Comparison of ENCODE assay signal across 8 cellular contexts in genomic region chr17:81471804-81472456, GRCh38. TPM values are rescaled to one million over a fixed set of nuclear protein-coding genes. Genes with fewer than 3 reads are reported as not detected.
A peak's percentile ranks its signal among the peaks of the same experiment; 100 is the strongest.
DNase-seq lines count a peak whose midpoint lies in the region; ATAC-seq and TF ChIP-seq lines count a peak whose summit lies in the region.

No MANE protein-coding gene starts in this region.

- H3K4me3 ChIP-seq in Karpas-422 (ENCODE audit: low read length): no peak overlapping the region
- peak overlapping the region in 1 of 3 experiments; percentile 25 for H3K4me3 ChIP-seq in mammary epithelial cell (replicated peaks in 1 of 3; ENCODE audit: insufficient read depth in 1 of 3, low read depth in 2 of 3, low read length in 3 of 3)
- H3K4me3 ChIP-seq in lower lobe of right lung: no peak overlapping the region
- H3K4me3 ChIP-seq in vagina: peak overlapping the region; percentile 34 to 38

- POLR2A ChIA-PET in CD4-positive, alpha-beta T cell (lab: Charles Lee): no interaction called here

- H3K36me3 Mint-ChIP-seq in CD4-positive, alpha-beta T cell (ENCODE audit: low read depth): no peaks in the 10 kb centered on the region

- intact Hi-C loops in CD4-positive, alpha-beta T cell (cut with DNase I, micrococcal nuclease): no loop called here
- intact Hi-C loops in mammary epithelial cell (cut with micrococcal nuclease) (no loop called here), lower lobe of right lung (cut with DNase I) (no loop called here), vagina (cut with DNase I) (no loop called here)

- no peak for TF ChIP-seq CTCF in CD4-positive, alpha-beta T cell (IDR thresholded peaks at IDR 0.05)
- TF ChIP-seq CTCF in mammary epithelial cell (conservative IDR thresholded peaks at IDR 0.05 in 1 of 2, IDR thresholded peaks at IDR 0.05 in 1 of 2; ENCODE audit: extremely low read depth in 1 of 2, insufficient read depth in 1 of 2, low read depth in 1 of 2, low read length in 2 of 2) (peak in 1 of 2 donors; percentile 39), lower lobe of right lung (IDR thresholded peaks at IDR 0.05) (no peak), vagina (IDR thresholded peaks at IDR 0.05) (peak in 2 of 3 experiments; percentile 45 to 60)

- H3K27ac ChIP-seq in CD4-positive, alpha-beta T cell (ENCODE audit: low read depth, low read length): no peak overlapping the region
- no peak overlapping the region for H3K27ac ChIP-seq in Karpas-422 (ENCODE audit: low read length)
- no peak overlapping the region for H3K27ac ChIP-seq in mammary epithelial cell (ENCODE audit: insufficient read depth, low read depth, low read length)
- no peak overlapping the region for H3K27ac ChIP-seq in lower lobe of right lung
- peak overlapping the region; percentile 62 for H3K27ac ChIP-seq in vagina

- no peak overlapping the region for H3K4me2 ChIP-seq in Karpas-422 (ENCODE audit: low read depth, low read length, poor library complexity, severe bottlenecking)
- no peak overlapping the region for H3K4me2 ChIP-seq in mammary epithelial cell (ENCODE audit: insufficient read depth, low read depth, low read length)

- H3K27me3 Mint-ChIP-seq in CD4-positive, alpha-beta T cell: no peaks in the 10 kb centered on the region

- 55% methylated on average over 12 of the region's 30 CpGs for WGBS in mammary epithelial cell (ENCODE audit: low coverage, missing lambda C conversion rate)

- CTCF ChIA-PET in CD4-positive, alpha-beta T cell (lab: Charles Lee): no interaction called here
- CTCF ChIA-PET in mammary epithelial cell (lab: Charles Lee; ENCODE audit: low non-redundant PET): no interaction called here

- in situ Hi-C loops in mammary epithelial cell (cut with MboI; ENCODE audit: low sequenced_read_pairs in 2 of 2): no loop called here

- H4K20me1 ChIP-seq in Karpas-422 (ENCODE audit: insufficient read depth, low read depth, low read length) (no peaks in the 10 kb centered on the region), mammary epithelial cell (ENCODE audit: insufficient read depth, low read length) (no peaks in the 10 kb centered on the region)

- H3K4me3 Mint-ChIP-seq in CD4-positive, alpha-beta T cell: no peak overlapping the region

- dilution Hi-C loops in mammary epithelial cell (cut with HindIII; ENCODE audit: low sequenced_read_pairs): no loop called here

- H3K4me1 ChIP-seq in Karpas-422 (ENCODE audit: low read length) (no peaks in the 10 kb centered on the region), mammary epithelial cell (ENCODE audit: insufficient read depth, low read length) (no peaks in the 10 kb centered on the region), lower lobe of right lung (no peaks in the 10 kb centered on the region), vagina (peaks cover 16% of the 10 kb centered on the region)

- no peak overlapping the region for H3K9ac ChIP-seq in Karpas-422 (ENCODE audit: low read length)
- H3K9ac ChIP-seq in mammary epithelial cell (ENCODE audit: insufficient read depth, low read length): no peak overlapping the region

- no peaks in the 10 kb centered on the region for H3K27me3 ChIP-seq in CD4-positive, alpha-beta T cell (ENCODE audit: control insufficient read depth, insufficient read depth, low read length)
- H3K27me3 ChIP-seq in Karpas-422 (ENCODE audit: low read length) (no peaks in the 10 kb centered on the region), mammary epithelial cell (ENCODE audit: insufficient read depth, low read length) (no peaks in the 10 kb centered on the region), lower lobe of right lung (ENCODE audit: low read depth) (no peaks in the 10 kb centered on the region), vagina (no peaks in the 10 kb centered on the region)

- H3K9me2 ChIP-seq in Karpas-422 (replicated peaks; ENCODE audit: insufficient read depth, low read length): no peaks in the 10 kb centered on the region

- H2AFZ ChIP-seq in Karpas-422 (ENCODE audit: low read length) (no peak overlapping the region), mammary epithelial cell (ENCODE audit: low read depth, low read length) (peak overlapping the region; percentile 36)

- no peaks in the 10 kb centered on the region for H3K9me3 Mint-ChIP-seq in CD4-positive, alpha-beta T cell

- H3K79me2 ChIP-seq in Karpas-422 (ENCODE audit: low read length) (no peaks in the 10 kb centered on the region), mammary epithelial cell (ENCODE audit: insufficient read depth, low read length) (no peaks in the 10 kb centered on the region)

- TF ChIP-seq POLR2A in vagina (IDR thresholded peaks at IDR 0.05): no peak

- no peak overlapping the region for H3K27ac Mint-ChIP-seq in CD4-positive, alpha-beta T cell

- H3K4me1 Mint-ChIP-seq in CD4-positive, alpha-beta T cell (ENCODE audit: low read depth): no peaks in the 10 kb centered on the region

- ATAC-seq in CD4-positive, alpha-beta T cell (ENCODE audit: poor library complexity): peak; percentile 70
- ATAC-seq in lower lobe of right lung: peak; percentile 23 to 27
- ATAC-seq in GM18502 (IDR thresholded peaks at IDR 0.05; ENCODE audit: poor library complexity, unreplicated experiment): no peak

- no TSS peak for BruUV-seq in mammary epithelial cell (replicated peaks; lab: Mats Ljungman, UMichigan)

- DNase-seq in CD4-positive, alpha-beta T cell: peak in 1 of 10 experiments; percentile 33
- DNase-seq in Karpas-422 (peak; percentile 60), mammary epithelial cell (peak; percentile 55), lower lobe of right lung (no peak), vagina (ENCODE audit: extremely low spot score in 2 of 2) (peak in 1 of 2 donors; percentile 94), NCI-H187 treated with DMSO at 0.1 percent for 48 hours (lab: John Stamatoyannopoulos, UW) (no peak)
- no peak for DNase-seq in effector CD8-positive, alpha-beta T cell (lab: John Stamatoyannopoulos, UW)

- H3K36me3 ChIP-seq in Karpas-422 (ENCODE audit: insufficient read depth, low read length) (no peaks in the 10 kb centered on the region), mammary epithelial cell (ENCODE audit: insufficient read depth, low read length) (no peaks in the 10 kb centered on the region), lower lobe of right lung (no peaks in the 10 kb centered on the region), vagina (no peaks in the 10 kb centered on the region)

- no peaks in the 10 kb centered on the region for H3K9me3 ChIP-seq in CD4-positive, alpha-beta T cell (ENCODE audit: control insufficient read depth, low read length)
- no peaks in the 10 kb centered on the region for H3K9me3 ChIP-seq in Karpas-422 (ENCODE audit: low read length)
- no peaks in the 10 kb centered on the region for H3K9me3 ChIP-seq in mammary epithelial cell (replicated peaks; ENCODE audit: insufficient read depth, low read length)
- no peaks in the 10 kb centered on the region for H3K9me3 ChIP-seq in lower lobe of right lung
- no peaks in the 10 kb centered on the region for H3K9me3 ChIP-seq in vagina

RNA-seq across cellular contexts. Expression of gene ACTG1, which starts 40.7 kb away (rescaled TPM):
- 1,000 to 10,000 TPM; 1,296 to 1,318 TPM for total RNA-seq in CD4-positive, alpha-beta T cell
- total RNA-seq in Karpas-422 (2014; rRNA removed; shearing (Covaris generic); ENCODE audit: low replicate concordance): 2,634 and 2,913 TPM in 2 replicates
- total RNA-seq in mammary epithelial cell (over 10,000 TPM in 1 of 2 donors, 1,000 to 10,000 TPM in 1; 3,950 to 24,255 TPM), lower lobe of right lung (1,821 TPM), vagina (2,441 TPM)
- polyA plus RNA-seq in mammary epithelial cell: 8,707 TPM
- polyA minus RNA-seq in mammary epithelial cell: 4,992 TPM

RNA-seq across cellular contexts. Expression of gene FSCN2, which starts 56.2 kb away (rescaled TPM):
- 1 to 10 TPM; 1.0 to 1.1 TPM for total RNA-seq in CD4-positive, alpha-beta T cell
- total RNA-seq in Karpas-422 (2014; rRNA removed; shearing (Covaris generic); ENCODE audit: low replicate concordance): 0.63 and 1.2 TPM in 2 replicates
- total RNA-seq in mammary epithelial cell: under 1 TPM; 0.47 to 0.83 TPM
- polyA plus RNA-seq in mammary epithelial cell: 0.03 TPM
- not detected for polyA minus RNA-seq in mammary epithelial cell
- 3.3 TPM for total RNA-seq in lower lobe of right lung
- 6.6 TPM for total RNA-seq in vagina

Comparison
In these comparisons a context has a peak if more than half of its experiments do, and no peak if none do; other contexts are left out.
1. DNase-seq: peak in Karpas-422 (single experiment) and mammary epithelial cell (single experiment); none in lower lobe of right lung (single experiment), NCI-H187 treated with DMSO at 0.1 percent for 48 hours (single experiment) and effector CD8-positive, alpha-beta T cell (single experiment).
2. CTCF ChIP-seq: peak in vagina (2 of 3); none in CD4-positive, alpha-beta T cell (single experiment) and lower lobe of right lung (single experiment).
3. H3K4me3 ChIP-seq: peak in vagina (2 of 2); none in Karpas-422 (single experiment) and lower lobe of right lung (single experiment).